8 cellular contexts compared by ENCODE assay signal in genomic region chr12:116818341-116818856, GRCh38.
DNase-seq lines count a peak whose midpoint lies in the region; ATAC-seq and TF ChIP-seq lines count a peak whose summit lies in the region.

No MANE protein-coding gene starts in this region.

- peaks cover 36% of the 10 kb centered on the region for H3F3A ChIP-seq in neural progenitor cell (ENCODE audit: low read depth)

- H3K27ac ChIP-seq in HUES48 (ENCODE audit: low read depth, low read length) (peak overlapping the region; percentile 100), neural progenitor cell (peak overlapping the region; percentile 99)

- peak overlapping the region; percentile 92 for H3K4me3 Mint-ChIP-seq in activated CD8-positive, alpha-beta memory T cell treated with anti-CD3 and anti-CD28 coated beads, Interleukin-2, amount 10 ng/mL, durations not matched to agents 7 days and 5 days
- H3K4me3 Mint-ChIP-seq in neural progenitor cell, result peak overlapping the region; percentile 96

- DNase-seq in NCI-H1417 (lab: John Stamatoyannopoulos, UW) (peak in 2 of 3 experiments; percentile 33 to 36), NCI-H1417 treated with DMSO at 0.1 percent for 48 hours (lab: John Stamatoyannopoulos, UW) (no peak), fibroblast of pulmonary artery (ENCODE audit: low read depth) (peak; percentile 40), neural progenitor cell (ENCODE audit: low spot score) (no peak), NCI-H146 (lab: John Stamatoyannopoulos, UW) (no peak)
- no peak for DNase-seq in activated CD8-positive, alpha-beta memory T cell treated with anti-CD3 and anti-CD28 coated beads, Interleukin-2, amount 10 ng/mL, durations not matched to agents 7 days and 5 days

- H3K36me3 Mint-ChIP-seq in activated CD8-positive, alpha-beta memory T cell treated with anti-CD3 and anti-CD28 coated beads, Interleukin-2, amount 10 ng/mL, durations not matched to agents 7 days and 5 days, result no peaks in the 10 kb centered on the region
- H3K36me3 Mint-ChIP-seq in neural progenitor cell, result peaks cover 3% of the 10 kb centered on the region

- TF ChIP-seq CTCF in fibroblast of pulmonary artery (IDR thresholded peaks at IDR 0.05; ENCODE audit: low read length, missing control alignments) (no peak), neural progenitor cell (IDR thresholded peaks at IDR 0.05) (no peak)

- H3K9me3 ChIP-seq in HUES48 (ENCODE audit: control insufficient read depth, insufficient read depth, low read length) (no peaks in the 10 kb centered on the region), neural progenitor cell (ENCODE audit: low read depth) (no peaks in the 10 kb centered on the region)

- H3K4me3 ChIP-seq in HUES48 (ENCODE audit: low read depth, low read length), result peak overlapping the region; percentile 100
- H3K4me3 ChIP-seq in fibroblast of pulmonary artery (replicated peaks; ENCODE audit: low read depth, low read length), result peak overlapping the region; percentile 95
- H3K4me3 ChIP-seq in neural progenitor cell, result peak overlapping the region; percentile 95

- peaks cover 11% of the 10 kb centered on the region for H3K79me2 ChIP-seq in neural progenitor cell (ENCODE audit: low read depth)

- H3K27me3 ChIP-seq in HUES48 (ENCODE audit: control insufficient read depth, insufficient read depth, low read length) (no peaks in the 10 kb centered on the region), neural progenitor cell (no peaks in the 10 kb centered on the region)

- no peaks in the 10 kb centered on the region for H3K9me3 Mint-ChIP-seq in activated CD8-positive, alpha-beta memory T cell treated with anti-CD3 and anti-CD28 coated beads, Interleukin-2, amount 10 ng/mL, durations not matched to agents 7 days and 5 days (ENCODE audit: low read depth)
- no peaks in the 10 kb centered on the region for H3K9me3 Mint-ChIP-seq in neural progenitor cell

- CTCF ChIA-PET in activated CD8-positive, alpha-beta memory T cell treated with anti-CD3 and anti-CD28 coated beads, Interleukin-2, amount 10 ng/mL, durations not matched to agents 7 days and 5 days (lab: Charles Lee), result no interaction called here

- H3K9ac ChIP-seq in HUES48 (ENCODE audit: low read depth, low read length) (peak overlapping the region; percentile 99), neural progenitor cell (peak overlapping the region; percentile 98)

- H4K20me1 ChIP-seq in neural progenitor cell (ENCODE audit: low read depth), result no peaks in the 10 kb centered on the region

- H3K27ac Mint-ChIP-seq in activated CD8-positive, alpha-beta memory T cell treated with anti-CD3 and anti-CD28 coated beads, Interleukin-2, amount 10 ng/mL, durations not matched to agents 7 days and 5 days, result peak overlapping the region; percentile 90
- peak overlapping the region; percentile 99 for H3K27ac Mint-ChIP-seq in neural progenitor cell

- H3K36me3 ChIP-seq in HUES48 (ENCODE audit: control insufficient read depth, insufficient read depth, low read length) (no peaks in the 10 kb centered on the region), neural progenitor cell (no peaks in the 10 kb centered on the region)

- no peak for ATAC-seq in activated CD8-positive, alpha-beta memory T cell treated with anti-CD3 and anti-CD28 coated beads, Interleukin-2, amount 10 ng/mL, durations not matched to agents 7 days and 5 days
- ATAC-seq in HG03342 (IDR thresholded peaks at IDR 0.05; ENCODE audit: unreplicated experiment), result no peak

- peaks cover 8% of the 10 kb centered on the region for H3K4me1 ChIP-seq in HUES48 (ENCODE audit: control insufficient read depth, insufficient read depth, low read length)
- peaks cover 12% of the 10 kb centered on the region for H3K4me1 ChIP-seq in neural progenitor cell

- peak overlapping the region; percentile 95 for H2AFZ ChIP-seq in neural progenitor cell (replicated peaks)

- peak overlapping the region; percentile 86 for H3K4me2 ChIP-seq in neural progenitor cell

- H3K4me1 Mint-ChIP-seq in activated CD8-positive, alpha-beta memory T cell treated with anti-CD3 and anti-CD28 coated beads, Interleukin-2, amount 10 ng/mL, durations not matched to agents 7 days and 5 days, result peaks cover 20% of the 10 kb centered on the region
- peaks cover 29% of the 10 kb centered on the region for H3K4me1 Mint-ChIP-seq in neural progenitor cell

- peaks cover 9% of the 10 kb centered on the region for H3K27me3 Mint-ChIP-seq in activated CD8-positive, alpha-beta memory T cell treated with anti-CD3 and anti-CD28 coated beads, Interleukin-2, amount 10 ng/mL, durations not matched to agents 7 days and 5 days
- peaks cover 5% of the 10 kb centered on the region for H3K27me3 Mint-ChIP-seq in neural progenitor cell (ENCODE audit: insufficient read depth, low read depth)

Comparison
In these comparisons a context has a peak if more than half of its experiments do, and no peak if none do; other contexts are left out.
1. DNase-seq: peak in NCI-H1417 (2 of 3) and fibroblast of pulmonary artery (single experiment); none in NCI-H1417 treated with DMSO at 0.1 percent for 48 hours (single experiment), activated CD8-positive, alpha-beta memory T cell treated with anti-CD3 and anti-CD28 coated beads, Interleukin-2, amount 10 ng/mL, durations not matched to agents 7 days and 5 days (single experiment), neural progenitor cell (single experiment) and NCI-H146 (single experiment).
2. Peak in every context shown above with its lines, with median percentiles within 50 percentile points of each other: H3K4me3 ChIP-seq.